Comparison of ENCODE assay signal across 8 cellular contexts in genomic region chr6:105993769-105994521, GRCh38.
DNase-seq lines count a peak whose midpoint lies in the region; ATAC-seq and TF ChIP-seq lines count a peak whose summit lies in the region.

No MANE protein-coding gene starts in this region.

- ATAC-seq in GM21381 (IDR thresholded peaks at IDR 0.05; ENCODE audit: unreplicated experiment) (no peak), HG03469 (IDR thresholded peaks at IDR 0.05; ENCODE audit: unreplicated experiment) (no peak)

- peaks cover 5% of the 10 kb centered on the region for H3K4me1 Mint-ChIP-seq in glutamatergic neuron (ENCODE audit: low read depth, unreplicated experiment)

- DNase-seq in Daoy (ENCODE audit: low read depth) = peak; percentile 58
- peak; percentile 73 for DNase-seq in NOMO-1 treated with DMSO at 0.1 percent for 48 hours (lab: John Stamatoyannopoulos, UW; ENCODE audit: unreplicated experiment)
- DNase-seq in activated naive CD4-positive, alpha-beta T cell treated with Interleukin-2 at 50 U/mL for 16 hours = peak; percentile 61
- DNase-seq in glutamatergic neuron = peak; percentile 56
- peak; percentile 83 for DNase-seq in retina
- DNase-seq in NCI-H1048 (lab: John Stamatoyannopoulos, UW) = no peak

- H3K36me3 Mint-ChIP-seq in glutamatergic neuron (ENCODE audit: unreplicated experiment) = no peaks in the 10 kb centered on the region

- H3K27ac Mint-ChIP-seq in glutamatergic neuron (ENCODE audit: unreplicated experiment) = no peak overlapping the region

- peak overlapping the region; percentile 81 for H3K4me3 Mint-ChIP-seq in glutamatergic neuron (ENCODE audit: unreplicated experiment)

- H3K27me3 Mint-ChIP-seq in glutamatergic neuron (ENCODE audit: unreplicated experiment) = peaks cover 7% of the 10 kb centered on the region

- H3K9me3 Mint-ChIP-seq in glutamatergic neuron (ENCODE audit: unreplicated experiment) = peaks cover 3% of the 10 kb centered on the region

- no peak for TF ChIP-seq CTCF in glutamatergic neuron (IDR thresholded peaks at IDR 0.05; ENCODE audit: partially characterized antibody, unreplicated experiment)
